Comparison of ENCODE assay signal across 31 cellular contexts in genomic region chr3:152892446-152892845, GRCh38.
"Had no signal": no experiment of that assay in that cellular context is flagged by ENCODE, and none has a peak within 500 bp of the region (broad histone marks: within the 10 kb centered on the region; RNA-seq: fewer than 3 reads in every experiment).

No MANE protein-coding gene starts in this region.

- H3K4me3 ChIP-seq: adrenal gland, body of pancreas, colonic mucosa, esophagus squamous epithelium, gastroesophageal sphincter had no signal

- FAIRE-seq: endometrium, endothelial cell of umbilical vein had no signal

- H3K36me3 ChIP-seq: adrenal gland, colonic mucosa, gastroesophageal sphincter had no signal

- H3K27ac ChIP-seq: adrenal gland, body of pancreas, colonic mucosa, epithelial cell of prostate, esophagus squamous epithelium, gastroesophageal sphincter had no signal

- H3K27me3 ChIP-seq: adrenal gland, body of pancreas, colonic mucosa, esophagus squamous epithelium, gastroesophageal sphincter had no signal

- H3K4me1 Mint-ChIP-seq: activated CD4-positive, alpha-beta T cell treated with anti-CD3 and anti-CD28 coated beads for 36 hours; activated CD4-positive, alpha-beta T cell treated with anti-CD3 and anti-CD28 coated beads, Interleukin-2, amount 10 ng/mL, durations not matched to agents 24 days and 14 days; activated CD8-positive, alpha-beta memory T cell treated with anti-CD3 and anti-CD28 coated beads, Interleukin-2, amount 10 ng/mL, durations not matched to agents 7 days and 5 days; activated naive CD4-positive, alpha-beta T cell treated with anti-CD3 and anti-CD28 coated beads, Interleukin-2, amount 50 U/mL, for 24 hours; activated naive CD8-positive, alpha-beta T cell treated with anti-CD3 and anti-CD28 coated beads for 36 hours; activated naive CD8-positive, alpha-beta T cell treated with anti-CD3 and anti-CD28 coated beads, Interleukin-2, amount 50 U/mL, for 24 hours had no signal

- H3K9me3 ChIP-seq: adrenal gland, body of pancreas, colonic mucosa, esophagus squamous epithelium, gastroesophageal sphincter had no signal

- H3K4me3 Mint-ChIP-seq: activated CD4-positive, alpha-beta memory T cell treated with anti-CD3 and anti-CD28 coated beads for 36 hours; activated CD4-positive, alpha-beta T cell treated with anti-CD3 and anti-CD28 coated beads for 36 hours; activated CD4-positive, alpha-beta T cell treated with anti-CD3 and anti-CD28 coated beads, Interleukin-2, amount 10 ng/mL, durations not matched to agents 24 days and 14 days; activated CD8-positive, alpha-beta memory T cell treated with anti-CD3 and anti-CD28 coated beads, Interleukin-2, amount 10 ng/mL, durations not matched to agents 7 days and 5 days; activated CD8-positive, alpha-beta T cell treated with anti-CD3 and anti-CD28 coated beads, Interleukin-2, amount 10 ng/mL, durations not matched to agents 7 days and 5 days; activated naive CD4-positive, alpha-beta T cell treated with anti-CD3 and anti-CD28 coated beads for 36 hours; activated naive CD4-positive, alpha-beta T cell treated with anti-CD3 and anti-CD28 coated beads, Interleukin-2, amount 50 U/mL, for 24 hours; activated naive CD8-positive, alpha-beta T cell treated with anti-CD3 and anti-CD28 coated beads for 36 hours; activated naive CD8-positive, alpha-beta T cell treated with anti-CD3 and anti-CD28 coated beads, Interleukin-2, amount 50 U/mL, for 24 hours; activated T-helper 1 cell treated with anti-CD3 and anti-CD28 coated beads, Interleukin-12 subunit alpha, Interleukin-12 subunit beta, Interleukin-2, Interleukin-4 antibody, amounts not matched to agents 30 ng/mL and 10 ng/mL and 1 ng/mL, durations not matched to agents 14 hours and 24 hours and 36 hours had no signal

- H3K36me3 Mint-ChIP-seq: activated CD4-positive, alpha-beta memory T cell treated with anti-CD3 and anti-CD28 coated beads for 36 hours; activated CD8-positive, alpha-beta memory T cell treated with anti-CD3 and anti-CD28 coated beads, Interleukin-2, amount 10 ng/mL, durations not matched to agents 7 days and 5 days; activated naive CD4-positive, alpha-beta T cell treated with anti-CD3 and anti-CD28 coated beads, Interleukin-2, amount 50 U/mL, for 24 hours; activated naive CD8-positive, alpha-beta T cell treated with anti-CD3 and anti-CD28 coated beads for 36 hours had no signal

- H3K4me1 ChIP-seq: adrenal gland, body of pancreas, colonic mucosa, esophagus squamous epithelium, gastroesophageal sphincter had no signal

- DNase-seq: activated CD4-positive, alpha-beta memory T cell treated with anti-CD3 and anti-CD28 coated beads for 36 hours; activated CD4-positive, alpha-beta T cell treated with anti-CD3 and anti-CD28 coated beads for 36 hours; activated CD4-positive, alpha-beta T cell treated with anti-CD3 and anti-CD28 coated beads, Interleukin-2, amount 10 ng/mL, durations not matched to agents 24 days and 14 days; activated CD4-positive, CD25-positive, alpha-beta regulatory T cell; activated CD4-positive, CD25-positive, alpha-beta regulatory T cell treated with anti-CD3 and anti-CD28 coated beads, Interleukin-2, amount 50 U/mL, for 72 hours; activated CD8-positive, alpha-beta memory T cell treated with anti-CD3 and anti-CD28 coated beads, Interleukin-2, amount 10 ng/mL, durations not matched to agents 7 days and 5 days; activated CD8-positive, alpha-beta memory T cell treated with anti-CD3 and anti-CD28 coated beads, Interleukin-2, amount 50 U/mL, for 4 hours; activated CD8-positive, alpha-beta T cell treated with anti-CD3 and anti-CD28 coated beads, Interleukin-2, amount 10 ng/mL, durations not matched to agents 7 days and 5 days; activated effector memory CD4-positive, alpha-beta T cell treated with anti-CD3 and anti-CD28 coated beads, Interleukin-2, amount 50 U/mL, for 16 hours; activated naive CD4-positive, alpha-beta T cell treated with anti-CD3 and anti-CD28 coated beads for 36 hours; activated naive CD8-positive, alpha-beta T cell treated with anti-CD3 and anti-CD28 coated beads for 36 hours; activated naive CD8-positive, alpha-beta T cell treated with anti-CD3 and anti-CD28 coated beads, Interleukin-2, amount 50 U/mL, for 24 hours; activated T-cell treated with anti-CD3 and anti-CD28 coated beads, Interleukin-2, amount 50 U/mL, for 1 hour; activated T-cell treated with anti-CD3 and anti-CD28 coated beads, Interleukin-2, amount 50 U/mL, for 48 hours; adrenal gland; amygdala; aorta; body of pancreas; caudate nucleus; colonic mucosa; effector CD8-positive, alpha-beta T cell; esophagus squamous epithelium; foreskin melanocyte; T-helper 2 cell had no signal

- H3K9me3 Mint-ChIP-seq: activated CD4-positive, alpha-beta memory T cell treated with anti-CD3 and anti-CD28 coated beads for 36 hours; activated naive CD4-positive, alpha-beta T cell treated with anti-CD3 and anti-CD28 coated beads for 36 hours; activated naive CD8-positive, alpha-beta T cell treated with anti-CD3 and anti-CD28 coated beads for 36 hours; activated naive CD8-positive, alpha-beta T cell treated with anti-CD3 and anti-CD28 coated beads, Interleukin-2, amount 50 U/mL, for 24 hours; activated T-helper 1 cell treated with anti-CD3 and anti-CD28 coated beads, Interleukin-12 subunit alpha, Interleukin-12 subunit beta, Interleukin-2, Interleukin-4 antibody, amounts not matched to agents 30 ng/mL and 10 ng/mL and 1 ng/mL, durations not matched to agents 14 hours and 24 hours and 36 hours; activated T-helper 2 cell treated with anti-CD3 and anti-CD28 coated beads, Interferon-gamma antibody, Interleukin-2, Interleukin-4, amounts not matched to agents 10 μg/mL and 5 μg/mL and 100 μg/mL, durations not matched to agents 14 hours and 24 hours and 36 hours had no signal

- H3K27ac Mint-ChIP-seq: activated CD4-positive, alpha-beta memory T cell treated with anti-CD3 and anti-CD28 coated beads for 36 hours; activated CD4-positive, alpha-beta T cell treated with anti-CD3 and anti-CD28 coated beads for 36 hours; activated CD4-positive, alpha-beta T cell treated with anti-CD3 and anti-CD28 coated beads, Interleukin-2, amount 10 ng/mL, durations not matched to agents 24 days and 14 days; activated CD8-positive, alpha-beta memory T cell treated with anti-CD3 and anti-CD28 coated beads, Interleukin-2, amount 10 ng/mL, durations not matched to agents 7 days and 5 days; activated CD8-positive, alpha-beta T cell treated with anti-CD3 and anti-CD28 coated beads, Interleukin-2, amount 10 ng/mL, durations not matched to agents 7 days and 5 days; activated naive CD4-positive, alpha-beta T cell treated with anti-CD3 and anti-CD28 coated beads for 36 hours; activated naive CD4-positive, alpha-beta T cell treated with anti-CD3 and anti-CD28 coated beads, Interleukin-2, amount 50 U/mL, for 24 hours; activated naive CD8-positive, alpha-beta T cell treated with anti-CD3 and anti-CD28 coated beads for 36 hours; activated naive CD8-positive, alpha-beta T cell treated with anti-CD3 and anti-CD28 coated beads, Interleukin-2, amount 50 U/mL, for 24 hours; activated T-helper 1 cell treated with anti-CD3 and anti-CD28 coated beads, Interleukin-12 subunit alpha, Interleukin-12 subunit beta, Interleukin-2, Interleukin-4 antibody, amounts not matched to agents 30 ng/mL and 10 ng/mL and 1 ng/mL, durations not matched to agents 14 hours and 24 hours and 36 hours; activated T-helper 2 cell treated with anti-CD3 and anti-CD28 coated beads, Interferon-gamma antibody, Interleukin-2, Interleukin-4, amounts not matched to agents 10 μg/mL and 5 μg/mL and 100 μg/mL, durations not matched to agents 14 hours and 24 hours and 36 hours had no signal

- ATAC-seq: activated CD4-positive, alpha-beta T cell treated with anti-CD3 and anti-CD28 coated beads for 36 hours; activated CD8-positive, alpha-beta memory T cell treated with anti-CD3 and anti-CD28 coated beads, Interleukin-2, amount 10 ng/mL, durations not matched to agents 7 days and 5 days; activated CD8-positive, alpha-beta T cell treated with anti-CD3 and anti-CD28 coated beads, Interleukin-2, amount 10 ng/mL, durations not matched to agents 7 days and 5 days; activated naive CD8-positive, alpha-beta T cell treated with anti-CD3 and anti-CD28 coated beads, Interleukin-2, amount 50 U/mL, for 24 hours; body of pancreas; gastroesophageal sphincter had no signal
